ENCODE assay signal across 9 cellular contexts in genomic region chr2:37809525-37809924, GRCh38.
DNase-seq lines count a peak whose midpoint lies in the region; ATAC-seq and TF ChIP-seq lines count a peak whose summit lies in the region.
"Had no signal": no experiment of that assay in that cellular context is flagged by ENCODE, and none has a peak within 500 bp of the region (broad histone marks: within the 10 kb centered on the region; RNA-seq: fewer than 3 reads in every experiment).

No MANE protein-coding gene starts in this region.

- H3K4me1 ChIP-seq in mesenchymal stem cell (ENCODE audit: control insufficient read depth, insufficient read depth, low read depth, low read length), result no peaks in the 10 kb centered on the region
- no peaks in the 10 kb centered on the region for H3K4me1 ChIP-seq in gastrocnemius medialis

- no peak for ATAC-seq in gastrocnemius medialis
- ATAC-seq in HG02610 (IDR thresholded peaks at IDR 0.05; ENCODE audit: unreplicated experiment), result no peak
- ATAC-seq in HG03442 (IDR thresholded peaks at IDR 0.05; ENCODE audit: unreplicated experiment), result no peak

- intact Hi-C loops in gastrocnemius medialis (cut with DNase I; ENCODE audit: low total_unique reads), result no loop called here

- no peaks in the 10 kb centered on the region for H3K79me1 ChIP-seq in mesenchymal stem cell (replicated peaks; ENCODE audit: low read length, poor library complexity, severe bottlenecking)

- peak overlapping the region; percentile 52 for H3K9ac ChIP-seq in mesenchymal stem cell (ENCODE audit: low read length)

- H3K9me3 ChIP-seq in mesenchymal stem cell (ENCODE audit: control insufficient read depth, low read length) (no peaks in the 10 kb centered on the region), gastrocnemius medialis (no peaks in the 10 kb centered on the region)

- DNase-seq in CD1c-positive myeloid dendritic cell (ENCODE audit: extremely low spot score) (peak; percentile 52), LNCaP clone FGC (ENCODE audit: low read depth) (no peak), cerebellar cortex (ENCODE audit: low spot score) (peak; percentile 3), mesenchymal stem cell (peak; percentile 58), gastrocnemius medialis (no peak)
- no peak for DNase-seq in activated CD8-positive, alpha-beta memory T cell treated with anti-CD3 and anti-CD28 coated beads, Interleukin-2, amount 50 U/mL, for 4 hours
- DNase-seq: midbrain had no signal

- H3K4ac ChIP-seq in mesenchymal stem cell (ENCODE audit: low read depth in 1 of 2, low read length in 2 of 2), result no peak overlapping the region

- H3K4me3 ChIP-seq in LNCaP clone FGC (ENCODE audit: low read depth, low read length), result no peak overlapping the region
- H3K4me3 ChIP-seq in mesenchymal stem cell (ENCODE audit: insufficient read depth in 1 of 2, low read depth in 1 of 2, low read length in 2 of 2), result no peak overlapping the region
- H3K4me3 ChIP-seq in gastrocnemius medialis, result no peak overlapping the region

- no peak overlapping the region for H2BK120ac ChIP-seq in mesenchymal stem cell (ENCODE audit: low read depth, low read length)

- no peak overlapping the region for H2BK12ac ChIP-seq in mesenchymal stem cell (ENCODE audit: low read length in 2 of 2)

- no peak overlapping the region for H3K14ac ChIP-seq in mesenchymal stem cell (ENCODE audit: low read length in 2 of 2)

- no peak overlapping the region for H2BK5ac ChIP-seq in mesenchymal stem cell (ENCODE audit: low read depth, low read length, poor library complexity, severe bottlenecking)

- no peak overlapping the region for H4K8ac ChIP-seq in mesenchymal stem cell (ENCODE audit: low read length)

- no peak overlapping the region for H3K23ac ChIP-seq in mesenchymal stem cell (ENCODE audit: low read length in 2 of 2)

- H2BK15ac ChIP-seq in mesenchymal stem cell (ENCODE audit: low read depth, poor library complexity, severe bottlenecking), result no peak overlapping the region

- no peak overlapping the region for H4K91ac ChIP-seq in mesenchymal stem cell (ENCODE audit: low read length)

- peak; percentile 40; the same call in 1 of the 2 replicates for TF ChIP-seq CTCF in LNCaP clone FGC (IDR thresholded peaks at IDR 0.05; ENCODE audit: control insufficient read depth, extremely low read depth, insufficient read depth)
- no peak for TF ChIP-seq CTCF in gastrocnemius medialis (IDR thresholded peaks at IDR 0.05 in 4 of 5, conservative IDR thresholded peaks at IDR 0.05 in 1 of 5)

- in situ Hi-C loops in gastrocnemius medialis (cut with MboI; ENCODE audit: low sequenced_read_pairs in 4 of 4), result no loop called here

- no peaks in the 10 kb centered on the region for H3K36me3 ChIP-seq in mesenchymal stem cell (ENCODE audit: control insufficient read depth in 1 of 2, insufficient read depth in 2 of 2, low read depth in 1 of 2, low read length in 2 of 2)
- H3K36me3 ChIP-seq in gastrocnemius medialis, result no peaks in the 10 kb centered on the region

- no peak overlapping the region for H3K18ac ChIP-seq in mesenchymal stem cell (ENCODE audit: low read depth in 1 of 2, low read length in 2 of 2)

- 0% methylated on average over 1 of the region's 1 CpG for WGBS in mesenchymal stem cell

- H3K4me2 ChIP-seq in mesenchymal stem cell (ENCODE audit: low read length, poor library complexity, severe bottlenecking), result no peak overlapping the region

- H3K27ac ChIP-seq in mesenchymal stem cell (ENCODE audit: low read length, poor library complexity, severe bottlenecking) (no peak overlapping the region), gastrocnemius medialis (no peak overlapping the region)

- H2AFZ ChIP-seq in mesenchymal stem cell (ENCODE audit: low read depth, low read length), result no peak overlapping the region

- TF ChIP-seq POLR2A in gastrocnemius medialis (IDR thresholded peaks at IDR 0.05), result no peak

- no peaks in the 10 kb centered on the region for H3K27me3 ChIP-seq in mesenchymal stem cell (ENCODE audit: control insufficient read depth in 1 of 2, insufficient read depth in 1 of 2, low read length in 2 of 2)
- H3K27me3 ChIP-seq in gastrocnemius medialis, result no peaks in the 10 kb centered on the region

- no peak overlapping the region for H2AK5ac ChIP-seq in mesenchymal stem cell (ENCODE audit: low read length, severe bottlenecking)

Comparison
In these comparisons a context has a peak if more than half of its experiments do, and no peak if none do; other contexts are left out.
1. DNase-seq: peak in CD1c-positive myeloid dendritic cell (single experiment), cerebellar cortex (single experiment) and mesenchymal stem cell (single experiment); none in LNCaP clone FGC (single experiment), activated CD8-positive, alpha-beta memory T cell treated with anti-CD3 and anti-CD28 coated beads, Interleukin-2, amount 50 U/mL, for 4 hours (single experiment) and gastrocnemius medialis (0 of 2).